In genomic region chr6:5753187-5753586, GRCh38 we compare ENCODE assay signal across 18 cellular contexts.
DNase-seq lines count a peak whose midpoint lies in the region; ATAC-seq and TF ChIP-seq lines count a peak whose summit lies in the region.
"Had no signal": no experiment of that assay in that cellular context is flagged by ENCODE, and none has a peak within 500 bp of the region (broad histone marks: within the 10 kb centered on the region; RNA-seq: fewer than 3 reads in every experiment).

No MANE protein-coding gene starts in this region.

- peaks cover 11% of the 10 kb centered on the region for H3K9me3 ChIP-seq in A673 (ENCODE audit: low read depth, low read length, poor library complexity, severe bottlenecking)
- H3K9me3 ChIP-seq in thyroid gland, result no peaks in the 10 kb centered on the region

- H3K27ac ChIP-seq in A673 (ENCODE audit: low read depth, low read length, poor library complexity, severe bottlenecking) (peak overlapping the region; percentile 85), coronary artery (no peak overlapping the region), thyroid gland (no peak overlapping the region)
- H3K27ac ChIP-seq: A549 had no signal

- WGBS in thyroid gland, 2 donors, result 92 to 94% methylated on average over 4 of the region's 4 CpGs

- CTCF ChIA-PET in A673 (lab: Charles Lee) (interaction anchor here (1.0 kb wide), 1 partner anchor 282 kb away, joined by 4 read pairs; no protein-coding TSS in a partner anchor), HEK293T (lab: Yijun Ruan, JAX) (no interaction called here)

- H3K4me1 ChIP-seq in A673 (ENCODE audit: insufficient read depth, low read length, poor library complexity, severe bottlenecking) (peaks cover 28% of the 10 kb centered on the region), thyroid gland (no peaks in the 10 kb centered on the region)
- H3K4me1 ChIP-seq: A549 had no signal

- no peak overlapping the region for H3K4me3 ChIP-seq in A673 (ENCODE audit: low read depth, low read length, poor library complexity, severe bottlenecking)
- no peak overlapping the region for H3K4me3 ChIP-seq in coronary artery
- no peak overlapping the region for H3K4me3 ChIP-seq in thyroid gland (replicated peaks in 1 of 3)
- H3K4me3 ChIP-seq: A549, GM23338 had no signal

- TF ChIP-seq CTCF in A673 (conservative IDR thresholded peaks at IDR 0.05; ENCODE audit: low read depth, low read length) (no peak), HFFc6 (IDR thresholded peaks at IDR 0.05) (no peak), coronary artery (IDR thresholded peaks at IDR 0.05) (no peak), osteocyte (IDR thresholded peaks at IDR 0.05) (no peak), thyroid gland (IDR thresholded peaks at IDR 0.05) (no peak)

- intact Hi-C loops in A673 (cut with micrococcal nuclease; ENCODE audit: unreplicated experiment), result no loop called here
- intact Hi-C loops in thyroid gland (cut with DNase I), result no loop called here

- H3K27me3 ChIP-seq in A673 (replicated peaks; ENCODE audit: insufficient read depth, low read depth, low read length, poor library complexity), result no peaks in the 10 kb centered on the region
- H3K27me3 ChIP-seq in thyroid gland, result no peaks in the 10 kb centered on the region

- peaks cover 39% of the 10 kb centered on the region for H3K4me1 Mint-ChIP-seq in HFFc6 (ENCODE audit: low read depth)
- H3K4me1 Mint-ChIP-seq in osteocyte (ENCODE audit: unreplicated experiment), result peaks cover 25% of the 10 kb centered on the region

- H3K4me3 Mint-ChIP-seq in HFFc6 (no peak overlapping the region), osteocyte (ENCODE audit: unreplicated experiment) (no peak overlapping the region)
- H3K4me3 Mint-ChIP-seq: CD14-positive monocyte; CD8-positive, alpha-beta T cell; GM23338; H9; IgD-negative memory B cell had no signal

- no peak for DNase-seq in A673 (ENCODE audit: low spot score)
- no peak for DNase-seq in HFFc6
- DNase-seq in coronary artery (ENCODE audit: low spot score), result peak; percentile 8
- DNase-seq in osteocyte (ENCODE audit: extremely low spot score, unreplicated experiment), result no peak
- no peak for DNase-seq in HEK293T (ENCODE audit: extremely low spot score)
- DNase-seq in T1000 (lab: John Stamatoyannopoulos, UW), result no peak
- DNase-seq in thyroid gland, result no peak
- DNase-seq: CD8-positive, alpha-beta T cell; COR-L47; DMS153; DMS79 treated with DMSO at 0.1 percent for 48 hours; EL had no signal

- no peak for ATAC-seq in GM21737 (IDR thresholded peaks at IDR 0.05; ENCODE audit: unreplicated experiment)
- ATAC-seq: A549; CD8-positive, alpha-beta T cell had no signal

- POLR2A ChIA-PET in A673 (lab: Charles Lee; ENCODE audit: low non-redundant PET) (interaction anchor here (0.8 kb wide), 1 partner anchor 80 kb away, joined by 3 read pairs; no protein-coding TSS in a partner anchor), HEK293T (lab: Yijun Ruan, JAX) (no interaction called here)

- H3K27me3 Mint-ChIP-seq in HFFc6 (ENCODE audit: insufficient read depth) (peaks cover 2% of the 10 kb centered on the region), osteocyte (ENCODE audit: unreplicated experiment) (no peaks in the 10 kb centered on the region)
- H3K27me3 Mint-ChIP-seq: IgD-negative memory B cell had no signal

- H3K36me3 ChIP-seq in A673 (ENCODE audit: insufficient read depth, low read length, poor library complexity, severe bottlenecking), result no peaks in the 10 kb centered on the region
- no peaks in the 10 kb centered on the region for H3K36me3 ChIP-seq in thyroid gland

- H3K27ac Mint-ChIP-seq in HFFc6 (0 out of 2 replicates have a peak overlapping the region, but pooled peaks have one; percentile 94), osteocyte (ENCODE audit: unreplicated experiment) (peak overlapping the region; percentile 96)
- H3K27ac Mint-ChIP-seq: CD14-positive monocyte; CD8-positive, alpha-beta T cell; IgD-negative memory B cell had no signal

- no peak for TF ChIP-seq POLR2A in thyroid gland (IDR thresholded peaks at IDR 0.05)

- BruUV-seq in A673 (replicated peaks; lab: Mats Ljungman, UMichigan), result no TSS peak

- H3K36me3 Mint-ChIP-seq in HFFc6 (ENCODE audit: low read depth) (peaks cover 34% of the 10 kb centered on the region), osteocyte (ENCODE audit: unreplicated experiment) (peaks cover 18% of the 10 kb centered on the region)

- H3K9me3 Mint-ChIP-seq in HFFc6 (peaks cover 22% of the 10 kb centered on the region), osteocyte (ENCODE audit: unreplicated experiment) (peaks cover 19% of the 10 kb centered on the region)

TF ChIP-seq in HEK293T, 16 proteins besides CTCF, POLR2A, EP300 and RAD21:
- no peak for TF ChIP-seq HDGF (IDR thresholded peaks at IDR 0.05; ENCODE audit: borderline replicate concordance)
- no peak for TF ChIP-seq LEF1 (IDR thresholded peaks at IDR 0.05; ENCODE audit: borderline replicate concordance)
- no peak for TF ChIP-seq TARDBP (IDR thresholded peaks at IDR 0.05)
- no peak for TF ChIP-seq BHLHE40 (IDR thresholded peaks at IDR 0.05; ENCODE audit: borderline replicate concordance)
- TF ChIP-seq SUZ12 (IDR thresholded peaks at IDR 0.05), result no peak
- no peak for TF ChIP-seq ZNF384 (IDR thresholded peaks at IDR 0.05)
- no peak for TF ChIP-seq ELF4 (IDR thresholded peaks at IDR 0.05)
- no peak for TF ChIP-seq FOXK2 (IDR thresholded peaks at IDR 0.05)
- no peak for TF ChIP-seq PKNOX1 (IDR thresholded peaks at IDR 0.05)
- TF ChIP-seq FOXM1 (IDR thresholded peaks at IDR 0.05; ENCODE audit: borderline replicate concordance), result no peak
- TF ChIP-seq CTBP1 (IDR thresholded peaks at IDR 0.05; ENCODE audit: borderline replicate concordance), result no peak
- no peak for TF ChIP-seq ARNT (IDR thresholded peaks at IDR 0.05)
- no peak for TF ChIP-seq L3MBTL2 (conservative IDR thresholded peaks at IDR 0.05)
- TF ChIP-seq SP1 (IDR thresholded peaks at IDR 0.05), result no peak
- TF ChIP-seq NFRKB (IDR thresholded peaks at IDR 0.05), result no peak
- TF ChIP-seq FOXA1 (IDR thresholded peaks at IDR 0.05), result no peak
